ENCODE assay signal across 29 cellular contexts in genomic region chr5:135504376-135504775, GRCh38. TPM values are rescaled to one million over a fixed set of nuclear protein-coding genes. Genes with fewer than 3 reads are reported as not detected.
DNase-seq lines count a peak whose midpoint lies in the region; ATAC-seq and TF ChIP-seq lines count a peak whose summit lies in the region.
"Had no signal": no experiment of that assay in that cellular context is flagged by ENCODE, and none has a peak within 500 bp of the region (broad histone marks: within the 10 kb centered on the region; RNA-seq: fewer than 3 reads in every experiment).

No MANE protein-coding gene starts in this region.

- peaks cover 18% of the 10 kb centered on the region for H3K4me1 ChIP-seq in RWPE2 (ENCODE audit: insufficient read depth, poor library complexity, severe bottlenecking)
- H3K4me1 ChIP-seq in vagina = peaks cover 12% of the 10 kb centered on the region

- H3K27ac ChIP-seq in RWPE2 (ENCODE audit: poor library complexity, severe bottlenecking) = no peak overlapping the region
- no peak overlapping the region for H3K27ac ChIP-seq in vagina
- H3K27ac ChIP-seq: 22Rv1, A549 had no signal

- H3K4me3 ChIP-seq in RWPE2 (ENCODE audit: severe bottlenecking) = no peak overlapping the region
- no peak overlapping the region for H3K4me3 ChIP-seq in vagina
- H3K4me3 ChIP-seq: A549, GM12878 had no signal

- H3K27me3 Mint-ChIP-seq in activated CD8-positive, alpha-beta memory T cell treated with anti-CD3 and anti-CD28 coated beads, Interleukin-2, amount 10 ng/mL, durations not matched to agents 7 days and 5 days = peaks cover 60% of the 10 kb centered on the region

- H3K27ac Mint-ChIP-seq in activated CD8-positive, alpha-beta memory T cell treated with anti-CD3 and anti-CD28 coated beads, Interleukin-2, amount 10 ng/mL, durations not matched to agents 7 days and 5 days = no peak overlapping the region
- H3K27ac Mint-ChIP-seq: B cell; CD14-positive monocyte; CD4-positive, alpha-beta memory T cell; CD4-positive, CD25-positive, alpha-beta regulatory T cell; CD8-positive, alpha-beta memory T cell had no signal

- H3K9me3 Mint-ChIP-seq in activated CD8-positive, alpha-beta memory T cell treated with anti-CD3 and anti-CD28 coated beads, Interleukin-2, amount 10 ng/mL, durations not matched to agents 7 days and 5 days (ENCODE audit: low read depth) = no peaks in the 10 kb centered on the region
- H3K9me3 Mint-ChIP-seq: CD14-positive monocyte; CD4-positive, alpha-beta memory T cell had no signal

- no peak for TF ChIP-seq POLR2A in vagina (IDR thresholded peaks at IDR 0.05)

- no peaks in the 10 kb centered on the region for H3K27me3 ChIP-seq in RWPE2 (ENCODE audit: insufficient read depth, poor library complexity, severe bottlenecking)
- H3K27me3 ChIP-seq in vagina = no peaks in the 10 kb centered on the region

- H3K36me3 ChIP-seq in RWPE2 (ENCODE audit: low read depth) (no peaks in the 10 kb centered on the region), vagina (no peaks in the 10 kb centered on the region)

- CTCF ChIA-PET in activated CD8-positive, alpha-beta memory T cell treated with anti-CD3 and anti-CD28 coated beads, Interleukin-2, amount 10 ng/mL, durations not matched to agents 7 days and 5 days (lab: Charles Lee) = no interaction called here

- H3K4me3 Mint-ChIP-seq in activated CD8-positive, alpha-beta memory T cell treated with anti-CD3 and anti-CD28 coated beads, Interleukin-2, amount 10 ng/mL, durations not matched to agents 7 days and 5 days = no peak overlapping the region
- H3K4me3 Mint-ChIP-seq: B cell; CD4-positive, alpha-beta memory T cell; CD4-positive, CD25-positive, alpha-beta regulatory T cell; CD8-positive, alpha-beta memory T cell had no signal

- DNase-seq in activated CD8-positive, alpha-beta memory T cell treated with anti-CD3 and anti-CD28 coated beads for 24 hours = peak; percentile 40
- DNase-seq in activated CD8-positive, alpha-beta memory T cell treated with anti-CD3 and anti-CD28 coated beads, Interleukin-2, amount 10 ng/mL, durations not matched to agents 7 days and 5 days = no peak
- DNase-seq in RWPE2 (ENCODE audit: low spot score) = peak; percentile 21
- peak; percentile 29 for DNase-seq in islet precursor cell
- DNase-seq in vagina (ENCODE audit: extremely low spot score in 2 of 2) = peak; percentile 34 to 72
- no peak for DNase-seq in stimulated activated naive CD8-positive, alpha-beta T cell treated with anti-CD3 and anti-CD28 coated beads, Interleukin-15, Interleukin-2, amounts not matched to agents 100 U/mL and 50 U/mL, for 24 hours
- no peak for DNase-seq in NCI-H1417 treated with DMSO at 0.1 percent for 48 hours (lab: John Stamatoyannopoulos, UW)
- DNase-seq in hepatic stellate cell (ENCODE audit: low spot score) = no peak
- DNase-seq: AML-193; C1 segment of cervical spinal cord; CD4-positive, alpha-beta memory T cell; CD4-positive, CD25-positive, alpha-beta regulatory T cell; CD8-positive, alpha-beta memory T cell; COR-L47; DMS 273 treated with DMSO at 0.1 percent for 48 hours; DMS153; DMS53; DMS79; DND-41; EL; GDM1 had no signal

- ATAC-seq in activated CD8-positive, alpha-beta memory T cell treated with anti-CD3 and anti-CD28 coated beads, Interleukin-2, amount 10 ng/mL, durations not matched to agents 7 days and 5 days = no peak
- no peak for ATAC-seq in RWPE2 (ENCODE audit: low read depth)
- no peak for ATAC-seq in stimulated activated naive CD8-positive, alpha-beta T cell treated with anti-CD3 and anti-CD28 coated beads, Interleukin-15, Interleukin-2, amounts not matched to agents 100 U/mL and 50 U/mL, for 24 hours
- ATAC-seq: A549, GM12878 had no signal

- H3K9me3 ChIP-seq in RWPE2 (ENCODE audit: severe bottlenecking) (no peaks in the 10 kb centered on the region), vagina (no peaks in the 10 kb centered on the region)

- no peaks in the 10 kb centered on the region for H3K4me1 Mint-ChIP-seq in activated CD8-positive, alpha-beta memory T cell treated with anti-CD3 and anti-CD28 coated beads, Interleukin-2, amount 10 ng/mL, durations not matched to agents 7 days and 5 days

- H3K36me3 Mint-ChIP-seq in activated CD8-positive, alpha-beta memory T cell treated with anti-CD3 and anti-CD28 coated beads, Interleukin-2, amount 10 ng/mL, durations not matched to agents 7 days and 5 days = no peaks in the 10 kb centered on the region
- H3K36me3 Mint-ChIP-seq: CD4-positive, alpha-beta memory T cell; CD4-positive, CD25-positive, alpha-beta regulatory T cell; CD8-positive, alpha-beta memory T cell had no signal

- intact Hi-C loops in vagina (cut with DNase I) = no loop called here

- no peak for TF ChIP-seq CTCF in RWPE2 (IDR thresholded peaks at IDR 0.05; ENCODE audit: poor library complexity, severe bottlenecking)
- no peak for TF ChIP-seq CTCF in vagina (IDR thresholded peaks at IDR 0.05)

RNA-seq across cellular contexts. Expression of gene NEUROG1, which starts 31.4 kb away (rescaled TPM):
- total RNA-seq in activated CD8-positive, alpha-beta memory T cell treated with anti-CD3 and anti-CD28 coated beads, Interleukin-2, amount 10 ng/mL, durations not matched to agents 7 days and 5 days = not detected
- total RNA-seq in vagina = not detected
- total RNA-seq: A172; B cell; CD4-positive, alpha-beta memory T cell; CD4-positive, CD25-positive, alpha-beta regulatory T cell; CD8-positive, alpha-beta memory T cell; Daoy; G401; GM12878 had no signal

RNA-seq across cellular contexts. Expression of gene TIFAB, which starts 52.2 kb away (rescaled TPM):
- total RNA-seq in activated CD8-positive, alpha-beta memory T cell treated with anti-CD3 and anti-CD28 coated beads, Interleukin-2, amount 10 ng/mL, durations not matched to agents 7 days and 5 days = not detected
- not detected for total RNA-seq in vagina
- total RNA-seq: A172; B cell; CD4-positive, CD25-positive, alpha-beta regulatory T cell; CD8-positive, alpha-beta memory T cell; Daoy; GM12878 had no signal

RNA-seq across cellular contexts. Expression of gene DCANP1, which starts 57.2 kb away (rescaled TPM):
- not detected for total RNA-seq in activated CD8-positive, alpha-beta memory T cell treated with anti-CD3 and anti-CD28 coated beads, Interleukin-2, amount 10 ng/mL, durations not matched to agents 7 days and 5 days
- not detected for total RNA-seq in vagina
- total RNA-seq: A172; B cell; CD4-positive, alpha-beta memory T cell; CD4-positive, CD25-positive, alpha-beta regulatory T cell; CD8-positive, alpha-beta memory T cell; Daoy; GM12878 had no signal

Comparison
In these comparisons a context has a peak if more than half of its experiments do, and no peak if none do; other contexts are left out.
1. DNase-seq: peak in activated CD8-positive, alpha-beta memory T cell treated with anti-CD3 and anti-CD28 coated beads for 24 hours (single experiment), RWPE2 (single experiment), islet precursor cell (single experiment) and vagina (2 of 2); none in activated CD8-positive, alpha-beta memory T cell treated with anti-CD3 and anti-CD28 coated beads, Interleukin-2, amount 10 ng/mL, durations not matched to agents 7 days and 5 days (single experiment), stimulated activated naive CD8-positive, alpha-beta T cell treated with anti-CD3 and anti-CD28 coated beads, Interleukin-15, Interleukin-2, amounts not matched to agents 100 U/mL and 50 U/mL, for 24 hours (single experiment), NCI-H1417 treated with DMSO at 0.1 percent for 48 hours (single experiment) and hepatic stellate cell (single experiment).